ENCODE assay signal across 12 cellular contexts in the genomic region with DNA sequence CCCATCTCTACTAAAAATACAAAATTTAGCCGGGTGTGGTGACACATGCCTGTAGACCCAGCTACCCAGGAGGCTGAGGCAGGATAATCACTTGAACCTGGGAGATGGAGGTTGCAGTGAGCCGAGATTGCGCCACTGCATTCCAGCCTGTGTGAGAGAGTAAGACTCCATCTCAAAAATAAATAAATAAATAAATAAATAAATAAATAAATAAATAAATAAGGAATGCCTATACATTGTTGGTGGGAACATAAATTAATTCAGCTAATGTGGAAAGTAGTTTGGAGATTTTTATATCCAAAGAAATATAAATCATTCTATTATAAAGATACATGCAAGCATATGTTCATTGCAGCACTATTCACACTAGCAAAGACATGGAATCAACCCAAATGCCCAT. TPM values are rescaled to one million over a fixed set of nuclear protein-coding genes. Genes with fewer than 3 reads are reported as not detected.
DNase-seq lines count a peak whose midpoint lies in the region; ATAC-seq and TF ChIP-seq lines count a peak whose summit lies in the region.
"Not testable (repeated sequence)": the region's sequence is repeated elsewhere in the genome, so short reads cannot be mapped to it uniquely, and the experiment has no call there.
"Had no signal": no experiment of that assay in that cellular context is flagged by ENCODE, and none has a peak within 500 bp of the region (broad histone marks: within the 10 kb centered on the region; RNA-seq: fewer than 3 reads in every experiment).

No MANE protein-coding gene starts in this region.

- H3K36me3 Mint-ChIP-seq in CD4-positive, CD25-positive, alpha-beta regulatory T cell; IgD-negative memory B cell; central memory CD8-positive, alpha-beta T cell (ENCODE audit: insufficient read depth): not testable (repeated sequence)
- peaks cover 28% of the 10 kb centered on the region for H3K36me3 Mint-ChIP-seq in activated B cell treated with CpG ODN at 0.5 μM for 24 hours (ENCODE audit: low read depth)
- peaks cover 22% of the 10 kb centered on the region for H3K36me3 Mint-ChIP-seq in activated T-helper 1 cell treated with anti-CD3 and anti-CD28 coated beads, Interleukin-12 subunit alpha, Interleukin-12 subunit beta, Interleukin-2, Interleukin-4 antibody, amounts not matched to agents 30 ng/mL and 10 ng/mL and 1 ng/mL, durations not matched to agents 14 hours and 24 hours and 36 hours (ENCODE audit: low read depth)
- H3K36me3 Mint-ChIP-seq in naive thymus-derived CD8-positive, alpha-beta T cell = peaks cover 0 to 18% (median 17%) of the 10 kb centered on the region in 3 donors
- H3K36me3 Mint-ChIP-seq in stimulated activated naive CD8-positive, alpha-beta T cell treated with anti-CD3 and anti-CD28 coated beads, Interleukin-15, Interleukin-2, amounts not matched to agents 100 ng/mL and 50 ng/mL, for 24 hours (ENCODE audit: low read depth) = peaks cover 12% of the 10 kb centered on the region

- H3K36me3 ChIP-seq in CD4-positive, CD25-positive, alpha-beta regulatory T cell (ENCODE audit: control insufficient read depth, insufficient read depth, low read length) = not testable (repeated sequence)

- peaks cover 0 to 23% (median 2%) of the 10 kb centered on the region in 7 donors for H3K9me3 Mint-ChIP-seq in CD4-positive, CD25-positive, alpha-beta regulatory T cell
- H3K9me3 Mint-ChIP-seq in IgD-negative memory B cell (peaks cover 7 to 21% (median 10%) of the 10 kb centered on the region in 3 donors), activated B cell treated with CpG ODN at 0.5 μM for 24 hours (peaks cover 34% of the 10 kb centered on the region)
- peaks cover 32% of the 10 kb centered on the region for H3K9me3 Mint-ChIP-seq in activated T-helper 1 cell treated with anti-CD3 and anti-CD28 coated beads, Interleukin-12 subunit alpha, Interleukin-12 subunit beta, Interleukin-2, Interleukin-4 antibody, amounts not matched to agents 30 ng/mL and 10 ng/mL and 1 ng/mL, durations not matched to agents 14 hours and 24 hours and 36 hours
- peaks cover 13% of the 10 kb centered on the region for H3K9me3 Mint-ChIP-seq in central memory CD8-positive, alpha-beta T cell
- H3K9me3 Mint-ChIP-seq in naive thymus-derived CD8-positive, alpha-beta T cell = peaks cover 6 to 34% (median 17%) of the 10 kb centered on the region in 9 donors
- peaks cover 19% of the 10 kb centered on the region for H3K9me3 Mint-ChIP-seq in stimulated activated naive CD8-positive, alpha-beta T cell treated with anti-CD3 and anti-CD28 coated beads, Interleukin-15, Interleukin-2, amounts not matched to agents 100 ng/mL and 50 ng/mL, for 24 hours

- ATAC-seq in CD4-positive, CD25-positive, alpha-beta regulatory T cell (ENCODE audit: low read depth in 2 of 2); activated B cell treated with CpG ODN at 0.5 μM for 24 hours (ENCODE audit: low read depth); central memory CD8-positive, alpha-beta T cell (replicated peaks; ENCODE audit: extremely low read depth, poor library complexity, severe bottlenecking): not testable (repeated sequence)
- peak in 1 of 2 donors; percentile 10 for ATAC-seq in naive thymus-derived CD8-positive, alpha-beta T cell

- peaks cover 17% of the 10 kb centered on the region for H3K4me1 ChIP-seq in CD4-positive, CD25-positive, alpha-beta regulatory T cell (ENCODE audit: control insufficient read depth, insufficient read depth, low read length, poor library complexity, severe bottlenecking)

- POLR2A ChIA-PET in activated B cell treated with CpG ODN at 0.5 μM for 24 hours (lab: Charles Lee) = interaction anchor here (0.6 kb wide), 1 partner anchor 54 kb away, joined by 3 read pairs; no protein-coding TSS in a partner anchor
- POLR2A ChIA-PET in naive thymus-derived CD8-positive, alpha-beta T cell (lab: Charles Lee) = interaction anchor here (2.0 kb wide), 1 partner anchor 17 kb away, joined by 10 read pairs; no protein-coding TSS in a partner anchor

- not testable (repeated sequence) for H3K27ac ChIP-seq in CD4-positive, CD25-positive, alpha-beta regulatory T cell (ENCODE audit: insufficient read depth, low read length, poor library complexity, severe bottlenecking)

- intact Hi-C loops in activated B cell treated with CpG ODN at 0.5 μM for 24 hours (cut with micrococcal nuclease); activated T-helper 1 cell treated with anti-CD3 and anti-CD28 coated beads, Interleukin-12 subunit alpha, Interleukin-12 subunit beta, Interleukin-2, Interleukin-4 antibody, amounts not matched to agents 30 ng/mL and 10 ng/mL and 1 ng/mL, durations not matched to agents 14 hours and 24 hours and 36 hours (cut with micrococcal nuclease): not testable (repeated sequence)

- H3K4me1 Mint-ChIP-seq in CD4-positive, CD25-positive, alpha-beta regulatory T cell = peaks cover 19 to 45% (median 43%) of the 10 kb centered on the region in 4 donors
- H3K4me1 Mint-ChIP-seq in IgD-negative memory B cell (peaks cover 49 to 65% (median 54%) of the 10 kb centered on the region in 3 donors), activated B cell treated with CpG ODN at 0.5 μM for 24 hours (peaks cover 66% of the 10 kb centered on the region)
- peaks cover 13% of the 10 kb centered on the region for H3K4me1 Mint-ChIP-seq in activated T-helper 1 cell treated with anti-CD3 and anti-CD28 coated beads, Interleukin-12 subunit alpha, Interleukin-12 subunit beta, Interleukin-2, Interleukin-4 antibody, amounts not matched to agents 30 ng/mL and 10 ng/mL and 1 ng/mL, durations not matched to agents 14 hours and 24 hours and 36 hours (ENCODE audit: low read depth)
- H3K4me1 Mint-ChIP-seq in central memory CD8-positive, alpha-beta T cell = peaks cover 34% of the 10 kb centered on the region
- peaks cover 17 to 58% (median 24%) of the 10 kb centered on the region in 4 donors for H3K4me1 Mint-ChIP-seq in naive thymus-derived CD8-positive, alpha-beta T cell
- H3K4me1 Mint-ChIP-seq in stimulated activated naive CD8-positive, alpha-beta T cell treated with anti-CD3 and anti-CD28 coated beads, Interleukin-15, Interleukin-2, amounts not matched to agents 100 ng/mL and 50 ng/mL, for 24 hours (ENCODE audit: low read depth) = peaks cover 36% of the 10 kb centered on the region

- not testable (repeated sequence) for H3K27me3 Mint-ChIP-seq in CD4-positive, CD25-positive, alpha-beta regulatory T cell; IgD-negative memory B cell; activated B cell treated with CpG ODN at 0.5 μM for 24 hours; activated T-helper 1 cell treated with anti-CD3 and anti-CD28 coated beads, Interleukin-12 subunit alpha, Interleukin-12 subunit beta, Interleukin-2, Interleukin-4 antibody, amounts not matched to agents 30 ng/mL and 10 ng/mL and 1 ng/mL, durations not matched to agents 14 hours and 24 hours and 36 hours (ENCODE audit: insufficient read depth); central memory CD8-positive, alpha-beta T cell; naive thymus-derived CD8-positive, alpha-beta T cell; stimulated activated naive CD8-positive, alpha-beta T cell treated with anti-CD3 and anti-CD28 coated beads, Interleukin-15, Interleukin-2, amounts not matched to agents 100 ng/mL and 50 ng/mL, for 24 hours

- CTCF ChIA-PET in activated B cell treated with CpG ODN at 0.5 μM for 24 hours (lab: Charles Lee) = not testable (repeated sequence)

- H3K9me3 ChIP-seq in CD4-positive, CD25-positive, alpha-beta regulatory T cell (ENCODE audit: control insufficient read depth in 2 of 2, low read length in 2 of 2) = not testable (repeated sequence)

- H3K27me3 ChIP-seq in CD4-positive, CD25-positive, alpha-beta regulatory T cell (ENCODE audit: control insufficient read depth, insufficient read depth, low read length) = not testable (repeated sequence)

- TF ChIP-seq CTCF in activated B cell treated with CpG ODN at 0.5 μM for 24 hours (IDR thresholded peaks at IDR 0.05) = not testable (repeated sequence)

- DNase-seq in CD4-positive, CD25-positive, alpha-beta regulatory T cell; activated B cell treated with CpG ODN at 0.5 μM for 24 hours; activated T-helper 1 cell treated with anti-CD3 and anti-CD28 coated beads, Interleukin-12 subunit alpha, Interleukin-12 subunit beta, Interleukin-2, Interleukin-4 antibody, amounts not matched to agents 30 ng/mL and 10 ng/mL and 1 ng/mL, durations not matched to agents 14 hours and 24 hours and 36 hours (ENCODE audit: low spot score); central memory CD8-positive, alpha-beta T cell (ENCODE audit: low spot score in 2 of 2); naive thymus-derived CD8-positive, alpha-beta T cell: not testable (repeated sequence)

- H3K4me3 ChIP-seq in CD4-positive, CD25-positive, alpha-beta regulatory T cell (ENCODE audit: low read depth, low read length) = peak overlapping the region; percentile 52

- H3K27ac Mint-ChIP-seq in CD4-positive, CD25-positive, alpha-beta regulatory T cell = peak overlapping the region in 1 of 3 donors; percentile 7
- peak overlapping the region in 1 of 3 donors; percentile 18 for H3K27ac Mint-ChIP-seq in IgD-negative memory B cell
- peak overlapping the region; percentile 72 for H3K27ac Mint-ChIP-seq in activated B cell treated with CpG ODN at 0.5 μM for 24 hours
- H3K27ac Mint-ChIP-seq in activated T-helper 1 cell treated with anti-CD3 and anti-CD28 coated beads, Interleukin-12 subunit alpha, Interleukin-12 subunit beta, Interleukin-2, Interleukin-4 antibody, amounts not matched to agents 30 ng/mL and 10 ng/mL and 1 ng/mL, durations not matched to agents 14 hours and 24 hours and 36 hours; central memory CD8-positive, alpha-beta T cell (ENCODE audit: low read depth); stimulated activated naive CD8-positive, alpha-beta T cell treated with anti-CD3 and anti-CD28 coated beads, Interleukin-15, Interleukin-2, amounts not matched to agents 100 ng/mL and 50 ng/mL, for 24 hours: not testable (repeated sequence)
- H3K27ac Mint-ChIP-seq in naive thymus-derived CD8-positive, alpha-beta T cell = peak overlapping the region in 1 of 10 donors; percentile 51

- H3K4me3 Mint-ChIP-seq in CD4-positive, CD25-positive, alpha-beta regulatory T cell = peak overlapping the region in 3 of 4 donors; percentile 47 to 79 (median 68)
- H3K4me3 Mint-ChIP-seq in IgD-negative memory B cell (peak overlapping the region; percentile 15 to 80 (median 70)), activated B cell treated with CpG ODN at 0.5 μM for 24 hours (peak overlapping the region; percentile 61)
- peak overlapping the region; percentile 52 for H3K4me3 Mint-ChIP-seq in activated T-helper 1 cell treated with anti-CD3 and anti-CD28 coated beads, Interleukin-12 subunit alpha, Interleukin-12 subunit beta, Interleukin-2, Interleukin-4 antibody, amounts not matched to agents 30 ng/mL and 10 ng/mL and 1 ng/mL, durations not matched to agents 14 hours and 24 hours and 36 hours
- H3K4me3 Mint-ChIP-seq in central memory CD8-positive, alpha-beta T cell = peak overlapping the region; percentile 61
- peak overlapping the region in 9 of 10 donors; percentile 66 to 79 (median 74) for H3K4me3 Mint-ChIP-seq in naive thymus-derived CD8-positive, alpha-beta T cell
- H3K4me3 Mint-ChIP-seq in stimulated activated naive CD8-positive, alpha-beta T cell treated with anti-CD3 and anti-CD28 coated beads, Interleukin-15, Interleukin-2, amounts not matched to agents 100 ng/mL and 50 ng/mL, for 24 hours = peak overlapping the region; percentile 35

RNA-seq across cellular contexts. Expression of gene CASP4, which starts 34.3 kb away (rescaled TPM):
- 116 TPM for total RNA-seq in CD4-positive, CD25-positive, alpha-beta regulatory T cell
- polyA plus RNA-seq in CD4-positive, CD25-positive, alpha-beta regulatory T cell = 100 to 1,000 TPM; 108 to 137 (median 124) TPM
- polyA plus RNA-seq in IgD-negative memory B cell = 105 TPM
- total RNA-seq in activated B cell treated with CpG ODN at 0.5 μM for 24 hours = 87.8 and 88.7 TPM in 2 replicates
- 32.9 and 34.0 TPM in 2 replicates for total RNA-seq in activated T-helper 1 cell treated with anti-CD3 and anti-CD28 coated beads, Interleukin-12 subunit alpha, Interleukin-12 subunit beta, Interleukin-2, Interleukin-4 antibody, amounts not matched to agents 30 ng/mL and 10 ng/mL and 1 ng/mL, durations not matched to agents 14 hours and 24 hours and 36 hours
- 10 to 100 TPM; 77.2 to 81.9 TPM for total RNA-seq in naive thymus-derived CD8-positive, alpha-beta T cell
- polyA plus RNA-seq in naive thymus-derived CD8-positive, alpha-beta T cell = 10 to 100 TPM; 71.9 to 84.0 (median 76.5) TPM
- total RNA-seq: H7 had no signal

RNA-seq across cellular contexts. Expression of gene CASP12, which starts 35.8 kb away (rescaled TPM):
- 0.72 TPM for total RNA-seq in CD4-positive, CD25-positive, alpha-beta regulatory T cell
- under 1 TPM in 3 of 4 donors, not detected in 1; 0.37 to 0.77 (median 0.49) TPM for polyA plus RNA-seq in CD4-positive, CD25-positive, alpha-beta regulatory T cell
- not detected for polyA plus RNA-seq in IgD-negative memory B cell
- not detected in 2 replicates for total RNA-seq in activated B cell treated with CpG ODN at 0.5 μM for 24 hours
- not detected in 2 replicates for total RNA-seq in activated T-helper 1 cell treated with anti-CD3 and anti-CD28 coated beads, Interleukin-12 subunit alpha, Interleukin-12 subunit beta, Interleukin-2, Interleukin-4 antibody, amounts not matched to agents 30 ng/mL and 10 ng/mL and 1 ng/mL, durations not matched to agents 14 hours and 24 hours and 36 hours
- total RNA-seq in naive thymus-derived CD8-positive, alpha-beta T cell = not detected
- not detected for polyA plus RNA-seq in naive thymus-derived CD8-positive, alpha-beta T cell
- total RNA-seq: A673, GM12878, GM23248, H7, HT-29 had no signal
- polyA plus RNA-seq: GM23248 had no signal
